In the genomic region with DNA sequence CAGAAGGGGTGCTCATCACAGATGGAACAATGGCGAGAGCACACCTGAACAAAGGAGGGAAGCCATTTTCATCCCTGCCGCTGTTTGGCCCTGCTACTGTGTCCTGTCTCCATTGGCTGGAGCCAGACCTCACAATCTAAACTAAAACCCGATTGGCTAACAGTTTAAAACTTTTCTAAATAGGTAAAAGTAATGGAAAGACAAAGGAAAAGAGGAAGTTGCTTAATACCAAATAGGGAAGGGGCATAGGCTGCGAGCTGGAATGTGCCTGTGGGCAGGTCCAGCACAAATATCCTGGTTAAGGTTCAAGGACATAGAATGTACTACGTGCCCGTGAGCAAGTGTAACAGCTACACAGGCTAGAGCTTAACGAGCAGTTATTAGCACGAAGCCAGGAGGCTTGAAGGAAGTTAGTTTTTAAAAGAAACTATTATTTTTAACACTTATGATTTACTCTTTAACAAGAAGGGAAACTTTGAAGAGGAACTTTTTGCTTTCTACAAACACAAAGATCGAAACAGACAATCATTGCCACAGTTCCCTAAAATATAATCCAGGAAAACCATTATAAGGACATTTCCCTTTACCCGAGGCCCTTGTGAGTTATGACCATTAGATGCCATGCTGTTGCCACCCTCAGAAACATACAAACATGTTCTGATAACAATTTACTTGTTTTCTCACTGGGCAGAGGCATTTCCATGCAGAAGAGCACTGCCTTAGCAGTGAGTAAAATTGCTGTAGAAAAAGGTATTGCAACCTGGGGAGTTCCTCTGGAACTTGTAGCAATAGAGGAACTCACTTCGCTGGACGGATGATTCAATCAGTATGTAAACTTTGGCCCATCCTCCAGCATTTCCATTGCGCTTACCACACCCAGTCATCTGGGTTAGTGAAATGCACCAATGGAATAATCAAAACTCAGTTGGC, we compare ENCODE assay signal across 13 cellular contexts. TPM values are rescaled to one million over a fixed set of nuclear protein-coding genes. Genes with fewer than 3 reads are reported as not detected.
DNase-seq lines count a peak whose midpoint lies in the region; ATAC-seq, FAIRE-seq and TF ChIP-seq lines count a peak whose summit lies in the region.
"Had no signal": no experiment of that assay in that cellular context is flagged by ENCODE, and none has a peak within 500 bp of the region (broad histone marks: within the 10 kb centered on the region; RNA-seq: fewer than 3 reads in every experiment).

No MANE protein-coding gene starts in this region.

- in situ Hi-C loops in KBM-7 (cut with MboI; ENCODE audit: low pct_unique_long_range_greater_than_20kb, low sequenced_read_pairs): loop anchor here (25.0 kb wide), 1 partner anchor 516 kb away; a partner anchor contains a TSS

- peak overlapping the region in 1 of 8 donors; percentile 27 for H3K4me3 ChIP-seq in spleen
- H3K4me3 ChIP-seq: tibial artery had no signal

- DNase-seq in KBM-7: peak; percentile 78
- DNase-seq in SKM-1 treated with dmso at 0.1 percent for 144 hours (lab: John Stamatoyannopoulos, UW; ENCODE audit: unreplicated experiment): peak; percentile 92
- peak; percentile 13 for DNase-seq in left ventricle myocardium superior
- DNase-seq in spleen: no peak
- no peak for DNase-seq in urothelium cell line (ENCODE audit: low spot score)
- DNase-seq: activated CD4-positive, alpha-beta T cell treated with anti-CD3 and anti-CD28 coated beads for 1 hour; activated effector memory CD4-positive, alpha-beta T cell treated with Interleukin-2 at 50 U/mL for 16 hours; mammary epithelial cell; NCI-H187 treated with DMSO at 0.1 percent for 48 hours; tibial artery had no signal

- intact Hi-C loops in left ventricle myocardium superior (cut with micrococcal nuclease): loop anchor here (10.0 kb wide), 1 partner anchor 84 kb away; no protein-coding TSS in a partner anchor
- intact Hi-C loops in spleen (cut with DNase I; ENCODE audit: low total_unique reads): loop anchor here (5.0 kb wide), 1 partner anchor 76 kb away; a partner anchor contains a TSS

- peaks cover 42 to 94% (median 75%) of the 10 kb centered on the region in 6 donors for H3K4me1 ChIP-seq in spleen

- no peaks in the 10 kb centered on the region for H3K36me3 ChIP-seq in spleen
- H3K36me3 ChIP-seq: tibial artery had no signal

- ATAC-seq in left ventricle myocardium superior: no peak
- ATAC-seq in HG03025 (IDR thresholded peaks at IDR 0.05; ENCODE audit: low FRiP score, unreplicated experiment): no peak
- ATAC-seq in HG02852 (IDR thresholded peaks at IDR 0.05; ENCODE audit: unreplicated experiment): no peak
- ATAC-seq in GM19035 (IDR thresholded peaks at IDR 0.05; ENCODE audit: unreplicated experiment): no peak

- H3K27me3 ChIP-seq in spleen (replicated peaks in 1 of 7): no peaks in the 10 kb centered on the region
- H3K27me3 ChIP-seq: tibial artery had no signal

- H3K9me3 ChIP-seq in spleen: no peaks in the 10 kb centered on the region
- H3K9me3 ChIP-seq: tibial artery had no signal

- peak in 3 of 11 experiments; percentile 16 to 54 (median 26) for TF ChIP-seq CTCF in spleen (IDR thresholded peaks at IDR 0.05 in 8 of 11, conservative IDR thresholded peaks at IDR 0.05 in 3 of 11)

- peak overlapping the region; percentile 11 to 99 (median 84) for H3K27ac ChIP-seq in spleen
- H3K27ac ChIP-seq: tibial artery had no signal

- FAIRE-seq in urothelium cell line (lab: Jason Lieb, UNC): no peak

- 33 to 49% (median 40%) methylated on average over 13 of the region's 13 CpGs for WGBS in spleen, 5 donors

- TF ChIP-seq POLR2A in spleen (IDR thresholded peaks at IDR 0.05): no peak

RNA-seq across cellular contexts. Expression of a gene that starts 4.8 kb away (rescaled TPM):
- total RNA-seq in left ventricle myocardium superior (143 TPM), spleen (100 to 1,000 TPM; 121 to 189 (median 165) TPM)
- 10 to 100 TPM; 57.6 to 69.3 (median 64.9) TPM for polyA plus RNA-seq in spleen

RNA-seq across cellular contexts. Expression of a gene that starts 42.4 kb away (rescaled TPM):
- 26.5 TPM for total RNA-seq in left ventricle myocardium superior
- total RNA-seq in spleen: 100 to 1,000 TPM; 285 to 754 (median 415) TPM
- polyA plus RNA-seq in spleen: 100 to 1,000 TPM in 2 of 3 donors, 10 to 100 TPM in 1; 92.1 to 332 (median 250) TPM

Comparison
In these comparisons a context has a peak if more than half of its experiments do, and no peak if none do; other contexts are left out.
1. DNase-seq: peak in KBM-7 (single experiment), SKM-1 treated with dmso at 0.1 percent for 144 hours (single experiment) and left ventricle myocardium superior (single experiment); none in spleen (single experiment) and urothelium cell line (single experiment).
2. RNA of a gene that starts 42.4 kb away (total RNA-seq): 285 to 754 TPM in spleen; 26.5 TPM in left ventricle myocardium superior (single experiment); every median in the first group is over 10 times any median in the second.